ENCODE assay signal across 1 cellular context in the genomic region with DNA sequence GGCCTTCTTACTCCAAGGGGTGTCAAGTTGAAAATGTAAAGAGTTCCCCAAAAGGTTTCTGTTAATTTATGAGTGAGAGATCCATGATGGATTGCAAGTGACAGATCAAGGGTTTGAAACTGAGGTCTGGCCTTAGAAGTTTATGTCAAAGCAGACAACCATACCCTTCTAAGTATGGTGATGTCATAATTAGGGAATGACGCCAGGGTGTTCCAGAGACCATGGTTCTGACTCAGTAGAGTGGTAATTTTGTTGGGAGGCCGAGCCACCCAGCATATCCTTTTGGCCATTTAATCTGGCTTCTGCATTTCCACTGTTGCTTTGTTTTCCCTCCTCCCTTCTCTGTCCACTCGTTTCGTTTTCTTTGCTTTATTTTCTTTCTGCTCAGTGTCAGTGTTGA.
TF ChIP-seq lines count a peak whose summit lies in the region.

No MANE protein-coding gene starts in this region.

TF ChIP-seq in HEK293T, 16 proteins besides CTCF, POLR2A, EP300 and RAD21 (continued from another document):
- TF ChIP-seq, protein P1, sequence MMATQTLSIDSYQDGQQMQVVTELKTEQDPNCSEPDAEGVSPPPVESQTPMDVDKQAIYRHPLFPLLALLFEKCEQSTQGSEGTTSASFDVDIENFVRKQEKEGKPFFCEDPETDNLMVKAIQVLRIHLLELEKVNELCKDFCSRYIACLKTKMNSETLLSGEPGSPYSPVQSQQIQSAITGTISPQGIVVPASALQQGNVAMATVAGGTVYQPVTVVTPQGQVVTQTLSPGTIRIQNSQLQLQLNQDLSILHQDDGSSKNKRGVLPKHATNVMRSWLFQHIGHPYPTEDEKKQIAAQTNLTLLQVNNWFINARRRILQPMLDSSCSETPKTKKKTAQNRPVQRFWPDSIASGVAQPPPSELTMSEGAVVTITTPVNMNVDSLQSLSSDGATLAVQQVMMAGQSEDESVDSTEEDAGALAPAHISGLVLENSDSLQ (IDR thresholded peaks at IDR 0.05), result 0 out of 2 replicates have a peak, but pooled peaks have one; percentile 9
